14 cellular contexts compared by ENCODE assay signal in genomic region chr7:8536431-8536830, GRCh38.
DNase-seq lines count a peak whose midpoint lies in the region; ATAC-seq and TF ChIP-seq lines count a peak whose summit lies in the region.
"Had no signal": no experiment of that assay in that cellular context is flagged by ENCODE, and none has a peak within 500 bp of the region (broad histone marks: within the 10 kb centered on the region; RNA-seq: fewer than 3 reads in every experiment).

No MANE protein-coding gene starts in this region.

- WGBS in endodermal cell (ENCODE audit: insufficient coverage in 1 of 2, insufficient read length in 1 of 2), 2 experiments = 88 to 94% methylated on average over 3 of the region's 3 CpGs

- no peaks in the 10 kb centered on the region for H4K20me1 ChIP-seq in GM23338 (replicated peaks; ENCODE audit: insufficient read depth)

- H3K4me1 Mint-ChIP-seq in GM23338 (no peaks in the 10 kb centered on the region), endodermal cell (peaks cover 2% of the 10 kb centered on the region)
- H3K4me1 Mint-ChIP-seq: activated naive CD8-positive, alpha-beta T cell treated with anti-CD3 and anti-CD28 coated beads, Interleukin-2, amount 50 U/mL, for 24 hours; T-helper 17 cell had no signal

- H3K27ac Mint-ChIP-seq in GM23338 (no peak overlapping the region), endodermal cell (no peak overlapping the region)
- H3K27ac Mint-ChIP-seq: activated naive CD8-positive, alpha-beta T cell treated with anti-CD3 and anti-CD28 coated beads, Interleukin-2, amount 50 U/mL, for 24 hours; T-helper 17 cell had no signal

- no peaks in the 10 kb centered on the region for H3K79me2 ChIP-seq in GM23338 (replicated peaks; ENCODE audit: insufficient read depth)

- H3K27me3 ChIP-seq in GM23338 (ENCODE audit: insufficient read depth) (no peaks in the 10 kb centered on the region), endodermal cell (ENCODE audit: control insufficient read depth, insufficient read depth, low read length, poor library complexity, severe bottlenecking) (no peaks in the 10 kb centered on the region)
- H3K27me3 ChIP-seq: neutrophil had no signal

- no peak overlapping the region for H3K4me3 Mint-ChIP-seq in GM23338
- no peak overlapping the region for H3K4me3 Mint-ChIP-seq in endodermal cell
- H3K4me3 Mint-ChIP-seq: activated naive CD8-positive, alpha-beta T cell treated with anti-CD3 and anti-CD28 coated beads, Interleukin-2, amount 50 U/mL, for 24 hours; T-helper 17 cell had no signal

- H3K27ac ChIP-seq in GM23338 (ENCODE audit: low read depth) = no peak overlapping the region
- H3K27ac ChIP-seq in endodermal cell (ENCODE audit: low read depth, low read length) = no peak overlapping the region
- H3K27ac ChIP-seq: coronary artery, neutrophil had no signal

- H3K4me3 ChIP-seq in GM23338 = no peak overlapping the region
- no peak overlapping the region for H3K4me3 ChIP-seq in endodermal cell (ENCODE audit: low read length)
- H3K4me3 ChIP-seq: coronary artery had no signal

- DNase-seq in NCI-H2196 (lab: John Stamatoyannopoulos, UW; ENCODE audit: unreplicated experiment) (peak; percentile 9), NCI-H2196 treated with DMSO at 0.1 percent for 48 hours (lab: John Stamatoyannopoulos, UW; ENCODE audit: unreplicated experiment) (no peak), GM23338 (ENCODE audit: low spot score) (peak; percentile 33), iPS-NIHi11 (ENCODE audit: low spot score) (peak; percentile 16), GOT3 (lab: John Stamatoyannopoulos, UW) (no peak), endodermal cell (no peak)
- DNase-seq: activated naive CD8-positive, alpha-beta T cell treated with anti-CD3 and anti-CD28 coated beads, Interleukin-2, amount 50 U/mL, for 24 hours; foreskin fibroblast; NK-92 treated with Interleukin-12 subunit alpha and Interleukin-12 subunit beta, amount 100 ng/mL, for 24 hours; T-helper 17 cell had no signal

- no peaks in the 10 kb centered on the region for H3K9me3 Mint-ChIP-seq in GM23338
- H3K9me3 Mint-ChIP-seq in endodermal cell = no peaks in the 10 kb centered on the region
- H3K9me3 Mint-ChIP-seq: activated naive CD8-positive, alpha-beta T cell treated with anti-CD3 and anti-CD28 coated beads, Interleukin-2, amount 50 U/mL, for 24 hours had no signal

- H3K4me1 ChIP-seq in GM23338 (ENCODE audit: insufficient read depth) (no peaks in the 10 kb centered on the region), endodermal cell (ENCODE audit: control insufficient read depth, insufficient read depth, low read length) (no peaks in the 10 kb centered on the region)

- H3K36me3 ChIP-seq in GM23338 (ENCODE audit: insufficient read depth) = no peaks in the 10 kb centered on the region
- H3K36me3 ChIP-seq in endodermal cell (ENCODE audit: control insufficient read depth, insufficient read depth, low read length) = no peaks in the 10 kb centered on the region
- H3K36me3 ChIP-seq: neutrophil had no signal

- no peaks in the 10 kb centered on the region for H3K27me3 Mint-ChIP-seq in GM23338 (ENCODE audit: insufficient read depth, low read depth, poor library complexity)
- H3K27me3 Mint-ChIP-seq in endodermal cell (ENCODE audit: insufficient read depth) = no peaks in the 10 kb centered on the region
- H3K27me3 Mint-ChIP-seq: activated naive CD8-positive, alpha-beta T cell treated with anti-CD3 and anti-CD28 coated beads, Interleukin-2, amount 50 U/mL, for 24 hours; T-helper 17 cell had no signal

- no peaks in the 10 kb centered on the region for H3K36me3 Mint-ChIP-seq in GM23338 (ENCODE audit: low read depth)
- H3K36me3 Mint-ChIP-seq in endodermal cell (ENCODE audit: low read depth) = no peaks in the 10 kb centered on the region

- H3K9me2 ChIP-seq in GM23338 (ENCODE audit: insufficient read depth) = no peaks in the 10 kb centered on the region

- TF ChIP-seq CTCF in GM23338 (conservative IDR thresholded peaks at IDR 0.05; ENCODE audit: low read depth in 2 of 2) (no peak), endodermal cell (conservative IDR thresholded peaks at IDR 0.05) (no peak)

- no peaks in the 10 kb centered on the region for H3F3A ChIP-seq in GM23338 (replicated peaks; ENCODE audit: low read depth)

- H2AFZ ChIP-seq in GM23338 = 0 out of 2 replicates have a peak overlapping the region, but pooled peaks have one; percentile 30

- ATAC-seq in GM23338 (no peak), HG03342 (IDR thresholded peaks at IDR 0.05; ENCODE audit: unreplicated experiment) (peak; percentile 95), GM21825 (IDR thresholded peaks at IDR 0.05; ENCODE audit: unreplicated experiment) (no peak)
- ATAC-seq: activated naive CD8-positive, alpha-beta T cell treated with anti-CD3 and anti-CD28 coated beads, Interleukin-2, amount 50 U/mL, for 24 hours; T-helper 17 cell had no signal

- H3K9ac ChIP-seq in endodermal cell (ENCODE audit: extremely low read depth, low read length, poor library complexity, severe bottlenecking) = no peak overlapping the region

- no peaks in the 10 kb centered on the region for H3K9me3 ChIP-seq in endodermal cell (ENCODE audit: control insufficient read depth, low read length)
- H3K9me3 ChIP-seq: neutrophil had no signal

- H3K4me2 ChIP-seq in GM23338 = no peak overlapping the region

TF ChIP-seq in GM23338, 12 proteins besides CTCF, POLR2A, EP300 and RAD21 (continues in another document):
- TF ChIP-seq EZH2phosphoT487 (IDR thresholded peaks at IDR 0.05; ENCODE audit: unreplicated experiment) = no peak
- TF ChIP-seq JUNB (IDR thresholded peaks at IDR 0.05; ENCODE audit: unreplicated experiment) = no peak
- no peak for TF ChIP-seq NANOG (IDR thresholded peaks at IDR 0.05; ENCODE audit: borderline replicate concordance)
- no peak for TF ChIP-seq STAT1 (IDR thresholded peaks at IDR 0.05; ENCODE audit: unreplicated experiment)
- TF ChIP-seq CREB1 (CRISPR knock-in tag; IDR thresholded peaks at IDR 0.05; ENCODE audit: low read depth) = no peak
- TF ChIP-seq POLR2AphosphoS5 (IDR thresholded peaks at IDR 0.05; ENCODE audit: low read depth) = no peak
- TF ChIP-seq ZNF462 (CRISPR knock-in tag; IDR thresholded peaks at IDR 0.05) = no peak
- TF ChIP-seq EZH2 (IDR thresholded peaks at IDR 0.05; ENCODE audit: low read depth, unreplicated experiment) = no peak
- TF ChIP-seq ZNF114 (CRISPR knock-in tag; IDR thresholded peaks at IDR 0.05) = no peak
- no peak for TF ChIP-seq ZNF331 (CRISPR knock-in tag; IDR thresholded peaks at IDR 0.05; ENCODE audit: low read depth)

Comparison
In these comparisons a context has a peak if more than half of its experiments do, and no peak if none do; other contexts are left out.
1. DNase-seq: peak in NCI-H2196 (single experiment), GM23338 (single experiment) and iPS-NIHi11 (single experiment); none in NCI-H2196 treated with DMSO at 0.1 percent for 48 hours (single experiment), GOT3 (single experiment) and endodermal cell (single experiment).